1 cellular context compared by ENCODE assay signal in genomic region chr20:17710379-17711305, GRCh38.
A peak's percentile ranks its signal among the peaks of the same experiment; 100 is the strongest.
TF ChIP-seq lines count a peak whose summit lies in the region.

No MANE protein-coding gene starts in this region.

TF ChIP-seq in HepG2, 621 proteins besides CTCF, POLR2A, EP300 and RAD21 (continued from another document and continues in another):
- TF ChIP-seq ZBTB34 (CRISPR knock-in tag; IDR thresholded peaks at IDR 0.05): no peak; the same call in 1 of the 2 replicates
- TF ChIP-seq ZNF496 (CRISPR knock-in tag; IDR thresholded peaks at IDR 0.05; ENCODE audit: insufficient replicate concordance): no peak
- no peak for TF ChIP-seq ZNF589 (CRISPR knock-in tag; conservative IDR thresholded peaks at IDR 0.05)
- no peak for TF ChIP-seq ZBTB21 (CRISPR knock-in tag; IDR thresholded peaks at IDR 0.05)
- TF ChIP-seq AHR (CRISPR knock-in tag; IDR thresholded peaks at IDR 0.05): no peak; the same call in 1 of the 2 replicates
- no peak for TF ChIP-seq PAF1 (CRISPR knock-in tag; IDR thresholded peaks at IDR 0.05)
- no peak for TF ChIP-seq ZNF451 (CRISPR knock-in tag; IDR thresholded peaks at IDR 0.05)
- TF ChIP-seq ZBTB38 (CRISPR knock-in tag; IDR thresholded peaks at IDR 0.05): no peak
- no peak for TF ChIP-seq ZNF691 (CRISPR knock-in tag; IDR thresholded peaks at IDR 0.05; ENCODE audit: borderline replicate concordance, low read depth)
- peak; percentile 68 for TF ChIP-seq ELF3 (CRISPR knock-in tag; IDR thresholded peaks at IDR 0.05)
- peak; percentile 73 for TF ChIP-seq MYPOP (CRISPR knock-in tag; IDR thresholded peaks at IDR 0.05)
- TF ChIP-seq ELF4 (CRISPR knock-in tag; IDR thresholded peaks at IDR 0.05; ENCODE audit: borderline replicate concordance): no peak
- TF ChIP-seq FOXC1 (CRISPR knock-in tag; IDR thresholded peaks at IDR 0.05; ENCODE audit: borderline replicate concordance): peak; percentile 70; the same call in 1 of the 2 replicates
- no peak for TF ChIP-seq CHD2 (IDR thresholded peaks at IDR 0.05; ENCODE audit: low read depth, low read length)
- peak; percentile 76; the same call in 1 of the 2 replicates for TF ChIP-seq ZKSCAN1 (IDR thresholded peaks at IDR 0.05; ENCODE audit: low read length)
- no peak for TF ChIP-seq TRIM22 (IDR thresholded peaks at IDR 0.05)
- peak; percentile 32 for TF ChIP-seq YY1 (IDR thresholded peaks at IDR 0.05; ENCODE audit: insufficient read depth, insufficient replicate concordance, low read depth, low read length)
- peak; percentile 86 for TF ChIP-seq ASH2L (IDR thresholded peaks at IDR 0.05; ENCODE audit: insufficient read length, low read depth, low read length)
- peak; percentile 84; the same call in 1 of the 2 replicates for TF ChIP-seq ZNF512B (CRISPR knock-in tag; IDR thresholded peaks at IDR 0.05; ENCODE audit: borderline replicate concordance)
- no peak for TF ChIP-seq SMAD9 (CRISPR knock-in tag; IDR thresholded peaks at IDR 0.05)
- TF ChIP-seq ZNF142 (CRISPR knock-in tag; IDR thresholded peaks at IDR 0.05): 0 out of 2 replicates have a peak, but pooled peaks have one; percentile 40
- TF ChIP-seq ZBTB10 (CRISPR knock-in tag; IDR thresholded peaks at IDR 0.05; ENCODE audit: borderline replicate concordance): no peak; the same call in 1 of the 2 replicates
- no peak for TF ChIP-seq ZNF784 (CRISPR knock-in tag; IDR thresholded peaks at IDR 0.05; ENCODE audit: borderline replicate concordance)
- TF ChIP-seq TMF1 (CRISPR knock-in tag; IDR thresholded peaks at IDR 0.05; ENCODE audit: low read depth): no peak
- no peak for TF ChIP-seq ZNF790 (CRISPR knock-in tag; IDR thresholded peaks at IDR 0.05; ENCODE audit: borderline replicate concordance)
- peak; percentile 62; the same call in 1 of the 2 replicates for TF ChIP-seq ZNF83 (CRISPR knock-in tag; IDR thresholded peaks at IDR 0.05; ENCODE audit: borderline replicate concordance)
- TF ChIP-seq IKZF4 (CRISPR knock-in tag; IDR thresholded peaks at IDR 0.05; ENCODE audit: borderline replicate concordance, low read depth, not compliant biosample characterization): no peak
- TF ChIP-seq MEIS1 (CRISPR knock-in tag; IDR thresholded peaks at IDR 0.05; ENCODE audit: borderline replicate concordance): 0 out of 2 replicates have a peak, but pooled peaks have one; percentile 15
- no peak for TF ChIP-seq LBX2 (CRISPR knock-in tag; IDR thresholded peaks at IDR 0.05; ENCODE audit: borderline replicate concordance)
- TF ChIP-seq MAF1 (CRISPR knock-in tag; IDR thresholded peaks at IDR 0.05; ENCODE audit: borderline replicate concordance): no peak
- TF ChIP-seq ZNF737 (CRISPR knock-in tag; IDR thresholded peaks at IDR 0.05; ENCODE audit: borderline replicate concordance): peak; percentile 88
- TF ChIP-seq ZNF580 (CRISPR knock-in tag; IDR thresholded peaks at IDR 0.05; ENCODE audit: borderline replicate concordance, low read depth): peak; percentile 79; the same call in 1 of the 2 replicates
- no peak for TF ChIP-seq SETDB1 (CRISPR knock-in tag; IDR thresholded peaks at IDR 0.05; ENCODE audit: borderline replicate concordance)
- TF ChIP-seq TOPORS (CRISPR knock-in tag; IDR thresholded peaks at IDR 0.05): no peak
- TF ChIP-seq ZNF138 (CRISPR knock-in tag; IDR thresholded peaks at IDR 0.05; ENCODE audit: low read depth): no peak
- TF ChIP-seq HOXA7 (CRISPR knock-in tag; IDR thresholded peaks at IDR 0.05): no peak
- peak; percentile 33 for TF ChIP-seq SKI (IDR thresholded peaks at IDR 0.05; ENCODE audit: partially characterized antibody)
- TF ChIP-seq NR1H2 (CRISPR knock-in tag; IDR thresholded peaks at IDR 0.05; ENCODE audit: borderline replicate concordance, low read depth): no peak
- 0 out of 2 replicates have a peak, but pooled peaks have one; percentile 22 for TF ChIP-seq GLI4 (CRISPR knock-in tag; IDR thresholded peaks at IDR 0.05; ENCODE audit: borderline replicate concordance)
- TF ChIP-seq SIN3B (IDR thresholded peaks at IDR 0.05; ENCODE audit: low read length): no peak
- no peak for TF ChIP-seq ZNF34 (CRISPR knock-in tag; IDR thresholded peaks at IDR 0.05; ENCODE audit: borderline replicate concordance)
- no peak; the same call in 1 of the 2 replicates for TF ChIP-seq SP4 (CRISPR knock-in tag; IDR thresholded peaks at IDR 0.05)
- TF ChIP-seq ZBTB20 (CRISPR knock-in tag; IDR thresholded peaks at IDR 0.05; ENCODE audit: borderline replicate concordance, low read depth): no peak
- no peak for TF ChIP-seq NFRKB (IDR thresholded peaks at IDR 0.05)
- TF ChIP-seq ZNF383 (CRISPR knock-in tag; IDR thresholded peaks at IDR 0.05; ENCODE audit: borderline replicate concordance): 0 out of 2 replicates have a peak, but pooled peaks have one; percentile 7
- no peak for TF ChIP-seq HNRNPUL1 (IDR thresholded peaks at IDR 0.05; ENCODE audit: low read depth, low read length)
